Comparison of ENCODE assay signal across 8 cellular contexts in genomic region chr5:82100303-82101077, GRCh38.
DNase-seq lines count a peak whose midpoint lies in the region; ATAC-seq, FAIRE-seq and TF ChIP-seq lines count a peak whose summit lies in the region.

No MANE protein-coding gene starts in this region.

- H3K4me1 ChIP-seq in Karpas-422 (ENCODE audit: low read length): peaks cover 19% of the 10 kb centered on the region

- CTCF ChIA-PET in RWPE1 (lab: Yijun Ruan, JAX): interaction anchor here (0.6 to 0.9 kb wide), 3 partner anchors 86 to 701 kb away, joined by 3 to 4 read pairs (median 4); no protein-coding TSS in a partner anchor

- no peak for TF ChIP-seq POLR2A in H54 (IDR thresholded peaks at IDR 0.05; ENCODE audit: low read depth, low read length)

- no peak overlapping the region for H3K4me3 ChIP-seq in Karpas-422 (ENCODE audit: low read length)

- H3K9me3 ChIP-seq in Karpas-422 (ENCODE audit: low read length): no peaks in the 10 kb centered on the region

- POLR2A ChIA-PET in RWPE1 (lab: Yijun Ruan, JAX; ENCODE audit: low non-redundant PET): no interaction called here

- ATAC-seq in GM18511 (IDR thresholded peaks at IDR 0.05; ENCODE audit: unreplicated experiment): peak; percentile 96

- H3K9ac ChIP-seq in Karpas-422 (ENCODE audit: low read length): no peak overlapping the region

- peaks cover 8% of the 10 kb centered on the region for H3K79me2 ChIP-seq in Karpas-422 (ENCODE audit: low read length)

- H3K27me3 ChIP-seq in Karpas-422 (ENCODE audit: low read length): no peaks in the 10 kb centered on the region

- FAIRE-seq in H54 (lab: Jason Lieb, UNC): peak; percentile 62

- H3K36me3 ChIP-seq in Karpas-422 (ENCODE audit: insufficient read depth, low read length): no peaks in the 10 kb centered on the region

- H2AFZ ChIP-seq in Karpas-422 (ENCODE audit: low read length): no peak overlapping the region

- H4K20me1 ChIP-seq in Karpas-422 (ENCODE audit: insufficient read depth, low read depth, low read length): no peaks in the 10 kb centered on the region

- H3K27ac ChIP-seq in Karpas-422 (ENCODE audit: low read length) (peak overlapping the region; percentile 26; the same call in 1 of the 2 replicates), RWPE1 (no peak overlapping the region)

- no peak overlapping the region for H3K4me2 ChIP-seq in Karpas-422 (ENCODE audit: low read depth, low read length, poor library complexity, severe bottlenecking)

- H3K9me2 ChIP-seq in Karpas-422 (replicated peaks; ENCODE audit: insufficient read depth, low read length): no peaks in the 10 kb centered on the region

- TF ChIP-seq CTCF in RWPE1 (conservative IDR thresholded peaks at IDR 0.05; ENCODE audit: low read depth): no peak

- in situ Hi-C loops in G401 (cut with HindIII; ENCODE audit: low sequenced_read_pairs): no loop called here

- DNase-seq in H54 (ENCODE audit: insufficient read length, low spot score) (no peak), Karpas-422 (no peak), left kidney (ENCODE audit: low read depth, low spot score) (peak; percentile 27), RWPE1 (ENCODE audit: low spot score) (no peak), G401 (ENCODE audit: low spot score) (no peak)
- DNase-seq in stimulated activated CD4-positive, alpha-beta T cell treated with anti-CD3 and anti-CD28 coated beads, Interleukin-15, amount 100 ng/mL, for 24 hours: no peak
- no peak for DNase-seq in stimulated activated naive CD4-positive, alpha-beta T cell (lab: John Stamatoyannopoulos, UW)
